8 cellular contexts compared by ENCODE assay signal in genomic region chr6:136792945-136793289, GRCh38. TPM values are rescaled to one million over a fixed set of nuclear protein-coding genes. Genes with fewer than 3 reads are reported as not detected.
A peak's percentile ranks its signal among the peaks of the same experiment; 100 is the strongest.
DNase-seq lines count a peak whose midpoint lies in the region; TF ChIP-seq lines count a peak whose summit lies in the region.

No MANE protein-coding gene starts in this region.

- H3K27ac ChIP-seq in GM23248, result peak overlapping the region; percentile 41; the same call in 1 of the 2 replicates
- H3K27ac ChIP-seq in Karpas-422 (ENCODE audit: low read length), result no peak overlapping the region
- peak overlapping the region; percentile 89 for H3K27ac ChIP-seq in RWPE1

- DNase-seq in EH (ENCODE audit: low read depth) (peak; percentile 88), GM23248 (peak; percentile 95), Karpas-422 (peak; percentile 95), RWPE1 (ENCODE audit: low spot score) (peak; percentile 61), fibroblast of the conjunctiva (ENCODE audit: low read depth) (peak; percentile 75), neural crest cell (ENCODE audit: low read depth, low spot score) (peak; percentile 75), stromal cell of bone marrow (ENCODE audit: low read depth) (peak; percentile 75)
- peak; percentile 94 for DNase-seq in activated effector memory CD4-positive, alpha-beta T cell treated with Interleukin-2 at 50 U/mL for 16 hours

- peaks cover 11% of the 10 kb centered on the region for H3K4me1 Mint-ChIP-seq in neural crest cell

- H3F3A ChIP-seq in GM23248 (ENCODE audit: insufficient read depth), result peaks cover 32% of the 10 kb centered on the region

- H3K4me2 ChIP-seq in GM23248 (ENCODE audit: unreplicated experiment) (peak overlapping the region; percentile 93), Karpas-422 (ENCODE audit: low read depth, low read length, poor library complexity, severe bottlenecking) (peak overlapping the region; percentile 96)

- WGBS in GM23248 (ENCODE audit: low coverage in 1 of 2, low lambda C conversion rate in 2 of 2, missing lambda C conversion rate in 2 of 2), 2 experiments, result 0 to 3% methylated on average over 21 to 29 of the region's 29 CpGs

- peak overlapping the region; percentile 97 for H2AFZ ChIP-seq in GM23248
- H2AFZ ChIP-seq in Karpas-422 (ENCODE audit: low read length), result peak overlapping the region; percentile 100

- CTCF ChIA-PET in RWPE1 (lab: Yijun Ruan, JAX), result interaction anchor here (0.5 to 2.6 kb wide), 25 partner anchors 8 to 1639 kb away, joined by 3 to 117 read pairs (median 4); partner anchors contain the start of gene MAP7

- no peak overlapping the region for H3K27ac Mint-ChIP-seq in neural crest cell (ENCODE audit: unreplicated experiment)

- peaks cover 9% of the 10 kb centered on the region for H3K9me3 Mint-ChIP-seq in neural crest cell

- no peaks in the 10 kb centered on the region for H3K36me3 ChIP-seq in GM23248 (ENCODE audit: low read depth)
- H3K36me3 ChIP-seq in Karpas-422 (ENCODE audit: insufficient read depth, low read length), result no peaks in the 10 kb centered on the region

- in situ Hi-C loops in GM23248 (cut with MboI), result loop anchor here (10.0 kb wide), 1 partner anchor 208 kb away; no protein-coding TSS in a partner anchor

- H3K9ac ChIP-seq in GM23248 (peak overlapping the region; percentile 92), Karpas-422 (ENCODE audit: low read length) (peak overlapping the region; percentile 75)

- peaks cover 81% of the 10 kb centered on the region for H3K27me3 Mint-ChIP-seq in neural crest cell (ENCODE audit: low read depth)

- H3K36me3 Mint-ChIP-seq in neural crest cell (ENCODE audit: low read depth), result no peaks in the 10 kb centered on the region

- no peaks in the 10 kb centered on the region for H3K79me2 ChIP-seq in GM23248 (ENCODE audit: insufficient read depth)
- no peaks in the 10 kb centered on the region for H3K79me2 ChIP-seq in Karpas-422 (ENCODE audit: low read length)

- POLR2A ChIA-PET in RWPE1 (lab: Yijun Ruan, JAX; ENCODE audit: low non-redundant PET), result interaction anchor here (1.2 kb wide), 1 partner anchor 148 kb away, joined by 5 read pairs; no protein-coding TSS in a partner anchor

- no peaks in the 10 kb centered on the region for H3K9me2 ChIP-seq in GM23248 (ENCODE audit: insufficient read depth)
- no peaks in the 10 kb centered on the region for H3K9me2 ChIP-seq in Karpas-422 (replicated peaks; ENCODE audit: insufficient read depth, low read length)

- TF ChIP-seq CTCF in RWPE1 (conservative IDR thresholded peaks at IDR 0.05; ENCODE audit: low read depth) (peak; percentile 72), neural crest cell (conservative IDR thresholded peaks at IDR 0.05) (peak; percentile 74)

- H3K4me3 Mint-ChIP-seq in neural crest cell, result peak overlapping the region; percentile 91

- H3K4me3 ChIP-seq in GM23248 (peak overlapping the region; percentile 92), Karpas-422 (ENCODE audit: low read length) (peak overlapping the region; percentile 76)

- H4K20me1 ChIP-seq in GM23248 (ENCODE audit: insufficient read depth) (no peaks in the 10 kb centered on the region), Karpas-422 (ENCODE audit: insufficient read depth, low read depth, low read length) (no peaks in the 10 kb centered on the region)

- H3K4me1 ChIP-seq in GM23248 (ENCODE audit: insufficient read depth) (peaks cover 24% of the 10 kb centered on the region), Karpas-422 (ENCODE audit: low read length) (peaks cover 24% of the 10 kb centered on the region)

- H3K27me3 ChIP-seq in GM23248 (replicated peaks; ENCODE audit: insufficient read depth) (no peaks in the 10 kb centered on the region), Karpas-422 (ENCODE audit: low read length) (no peaks in the 10 kb centered on the region; the same call in 1 of the 2 replicates)

- H3K9me3 ChIP-seq in GM23248 (ENCODE audit: low read depth), result no peaks in the 10 kb centered on the region
- no peaks in the 10 kb centered on the region for H3K9me3 ChIP-seq in Karpas-422 (ENCODE audit: low read length)

RNA-seq across cellular contexts. Expression of gene MAP3K5, which starts 0.6 kb away (rescaled TPM):
- total RNA-seq in GM23248 (2014; rRNA removed; shearing (Covaris generic)), result 3.3 and 4.1 TPM in 2 replicates
- polyA plus RNA-seq in GM23248 (2016; fragmentation: Nextera tagmentation; extraction: Ambion mirVana), result 1.1 and 1.4 TPM in 2 replicates
- total RNA-seq in Karpas-422 (2014; rRNA removed; shearing (Covaris generic); ENCODE audit: low replicate concordance), result 1.0 and 1.1 TPM in 2 replicates
- total RNA-seq in neural crest cell, result 0.09 TPM in 2 replicates

RNA-seq across cellular contexts. Expression of gene PEX7, which starts 29.5 kb away (rescaled TPM):
- 6.2 and 11.0 TPM in 2 replicates for total RNA-seq in GM23248 (2014; rRNA removed; shearing (Covaris generic))
- 9.4 and 10.7 TPM in 2 replicates for polyA plus RNA-seq in GM23248 (2016; fragmentation: Nextera tagmentation; extraction: Ambion mirVana)
- 13.6 and 18.0 TPM in 2 replicates for total RNA-seq in Karpas-422 (2014; rRNA removed; shearing (Covaris generic); ENCODE audit: low replicate concordance)
- 4.5 and 5.3 TPM in 2 replicates for total RNA-seq in neural crest cell
